ENCODE assay signal across 23 cellular contexts in the genomic region with DNA sequence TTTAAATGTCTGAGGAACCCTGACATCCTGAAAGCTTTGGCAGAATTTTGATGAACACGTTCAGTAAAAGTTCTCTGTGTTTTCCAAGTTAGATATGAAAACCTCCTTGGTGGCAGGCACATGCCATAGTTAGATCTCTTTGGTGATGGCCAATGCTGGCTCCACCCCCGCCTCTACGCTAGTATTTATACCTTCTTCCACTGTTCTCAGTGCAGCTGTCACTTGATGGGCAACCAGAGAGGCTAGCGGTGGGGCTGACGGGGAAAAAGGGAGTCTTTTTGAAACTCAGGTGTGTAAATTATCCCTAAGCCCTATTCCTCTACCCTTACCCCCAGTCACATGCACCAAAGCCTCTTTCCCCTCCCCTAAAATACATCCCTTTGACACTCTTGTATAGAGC.
"Had no signal": no experiment of that assay in that cellular context is flagged by ENCODE, and none has a peak within 500 bp of the region (broad histone marks: within the 10 kb centered on the region; RNA-seq: fewer than 3 reads in every experiment).

No MANE protein-coding gene starts in this region.

- H3K27ac ChIP-seq: heart left ventricle, left lung, neutrophil, prostate gland, right atrium auricular region, stomach, thyroid gland, upper lobe of right lung, uterus had no signal

- H3K4me1 Mint-ChIP-seq: natural killer cell; stimulated activated effector memory CD8-positive, alpha-beta T cell treated with anti-CD3 and anti-CD28 coated beads, Interleukin-12 subunit alpha, Interleukin-12 subunit beta, amount 100 ng/mL, for 72 hours had no signal

- H3K27me3 Mint-ChIP-seq: effector memory CD8-positive, alpha-beta T cell had no signal

- H3K36me3 ChIP-seq: gastroesophageal sphincter, heart left ventricle, left lung, neutrophil, prostate gland, right atrium auricular region, stomach, thyroid gland, upper lobe of right lung, uterus had no signal

- ATAC-seq: effector memory CD8-positive, alpha-beta T cell; gastroesophageal sphincter; heart left ventricle; left cardiac atrium; left lung; natural killer cell; sciatic nerve; stimulated activated effector memory CD8-positive, alpha-beta T cell treated with anti-CD3 and anti-CD28 coated beads, Interleukin-12 subunit alpha, Interleukin-12 subunit beta, amount 100 ng/mL, for 72 hours; upper lobe of right lung had no signal

- H3K4me1 ChIP-seq: heart left ventricle, left lung, prostate gland, right atrium auricular region, thyroid gland, upper lobe of right lung, uterus had no signal

- H3K27ac Mint-ChIP-seq: effector memory CD8-positive, alpha-beta T cell; natural killer cell; stimulated activated effector memory CD8-positive, alpha-beta T cell treated with anti-CD3 and anti-CD28 coated beads, Interleukin-12 subunit alpha, Interleukin-12 subunit beta, amount 100 ng/mL, for 72 hours had no signal

- H3K27me3 ChIP-seq: gastroesophageal sphincter, heart left ventricle, left lung, neutrophil, right atrium auricular region, stomach, thyroid gland, upper lobe of right lung, uterus had no signal

- H3K36me3 Mint-ChIP-seq: natural killer cell; stimulated activated effector memory CD8-positive, alpha-beta T cell treated with anti-CD3 and anti-CD28 coated beads, Interleukin-12 subunit alpha, Interleukin-12 subunit beta, amount 100 ng/mL, for 72 hours had no signal

- H3K4me3 ChIP-seq: gastroesophageal sphincter, heart left ventricle, left lung, prostate gland, right atrium auricular region, stomach, thyroid gland, upper lobe of right lung, uterus had no signal

- DNase-seq: cerebellar nuclear complex; cortex of kidney; effector memory CD8-positive, alpha-beta T cell; heart left ventricle; hippocampal formation; left cardiac atrium; left lung; mesenchymal stem cell; natural killer cell; stimulated activated CD4-positive, alpha-beta T cell treated with anti-CD3 and anti-CD28 coated beads, Interleukin-2, amount 100 ng/mL, for 24 hours; stimulated activated CD4-positive, alpha-beta T cell treated with anti-CD3 and anti-CD28 coated beads, Interleukin-4, amount 100 ng/mL, for 24 hours; stimulated activated naive CD4-positive, alpha-beta T cell treated with Interleukin-2 at 50 U/mL for 16 hours; stomach; thyroid gland; upper lobe of right lung; uterus had no signal

- H3K9me3 ChIP-seq: gastroesophageal sphincter, heart left ventricle, left lung, neutrophil, prostate gland, right atrium auricular region, stomach, thyroid gland, upper lobe of right lung, uterus had no signal

- H3K4me3 Mint-ChIP-seq: effector memory CD8-positive, alpha-beta T cell; natural killer cell; neural crest cell; stimulated activated effector memory CD8-positive, alpha-beta T cell treated with anti-CD3 and anti-CD28 coated beads, Interleukin-12 subunit alpha, Interleukin-12 subunit beta, amount 100 ng/mL, for 72 hours had no signal

- H3K9me3 Mint-ChIP-seq: effector memory CD8-positive, alpha-beta T cell; natural killer cell; neural crest cell; stimulated activated effector memory CD8-positive, alpha-beta T cell treated with anti-CD3 and anti-CD28 coated beads, Interleukin-12 subunit alpha, Interleukin-12 subunit beta, amount 100 ng/mL, for 72 hours had no signal
